In genomic region chr11:6258571-6258998, GRCh38 we compare ENCODE assay signal across 1 cellular context.
TF ChIP-seq lines count a peak whose summit lies in the region.

No MANE protein-coding gene starts in this region.

TF ChIP-seq in HepG2, 621 proteins besides CTCF, POLR2A, EP300 and RAD21:
- TF ChIP-seq MED13 (CRISPR knock-in tag; IDR thresholded peaks at IDR 0.05) (no peak), ZNF274 (CRISPR knock-in tag; IDR thresholded peaks at IDR 0.05) (no peak), ZNF83 (CRISPR knock-in tag; IDR thresholded peaks at IDR 0.05; ENCODE audit: borderline replicate concordance) (no peak), ZC3H13 (CRISPR knock-in tag; IDR thresholded peaks at IDR 0.05) (no peak), ZNF18 (CRISPR knock-in tag; IDR thresholded peaks at IDR 0.05; ENCODE audit: insufficient replicate concordance) (no peak), ZNF772 (CRISPR knock-in tag; IDR thresholded peaks at IDR 0.05) (no peak), ZNF441 (CRISPR knock-in tag; IDR thresholded peaks at IDR 0.05; ENCODE audit: borderline replicate concordance) (no peak), ZNF282 (IDR thresholded peaks at IDR 0.05; ENCODE audit: partially characterized antibody) (no peak), RARG (CRISPR knock-in tag; IDR thresholded peaks at IDR 0.05; ENCODE audit: low read depth) (no peak), ZNF180 (CRISPR knock-in tag; IDR thresholded peaks at IDR 0.05; ENCODE audit: borderline replicate concordance, low read depth) (no peak), HOXA9 (CRISPR knock-in tag; IDR thresholded peaks at IDR 0.05; ENCODE audit: borderline replicate concordance) (no peak)
